ENCODE assay signal across 8 cellular contexts in genomic region chr17:81519284-81520020, GRCh38. TPM values are rescaled to one million over a fixed set of nuclear protein-coding genes. Genes with fewer than 3 reads are reported as not detected.
DNase-seq lines count a peak whose midpoint lies in the region; ATAC-seq, FAIRE-seq and TF ChIP-seq lines count a peak whose summit lies in the region.

No MANE protein-coding gene starts in this region.

- H3K27ac ChIP-seq in 22Rv1, result peak overlapping the region; percentile 93
- H3K27ac ChIP-seq in mammary epithelial cell (ENCODE audit: insufficient read depth, low read depth, low read length), result no peak overlapping the region
- H3K27ac ChIP-seq in HepG2 (ENCODE audit: extremely low read length, insufficient read depth, low read length), result no peak overlapping the region

- peak; percentile 46 for TF ChIP-seq RAD21 in HepG2 (CRISPR knock-in tag; IDR thresholded peaks at IDR 0.05)

- H3K4me2 ChIP-seq in mammary epithelial cell (ENCODE audit: insufficient read depth, low read depth, low read length), result peak overlapping the region; percentile 99
- peak overlapping the region; percentile 79 for H3K4me2 ChIP-seq in HepG2 (ENCODE audit: low read depth, low read length)

- H3K27me3 Mint-ChIP-seq in T-helper 2 cell treated with Interferon-gamma antibody and Interleukin-4, amounts not matched to agents 5 μg/mL and 100 μg/mL, for 36 hours (ENCODE audit: low read depth), result peaks cover 5% of the 10 kb centered on the region

- H3K79me2 ChIP-seq in mammary epithelial cell (ENCODE audit: insufficient read depth, low read length) (peaks cover 25% of the 10 kb centered on the region), HepG2 (ENCODE audit: insufficient read depth, low read length) (no peaks in the 10 kb centered on the region)

- in situ Hi-C loops in mammary epithelial cell (cut with MboI; ENCODE audit: low sequenced_read_pairs in 2 of 2), result no loop called here
- in situ Hi-C loops in HepG2 (cut with HindIII; ENCODE audit: extremely low pct_ligation_motif_present, low pct_unique_long_range_greater_than_20kb), result no loop called here

- intact Hi-C loops in mammary epithelial cell (cut with micrococcal nuclease) (loop anchor here (1.0 to 10.0 kb wide), 3 partner anchors 33 to 345 kb away; partner anchors contain the start of genes FAAP100 and P4HB), HepG2 (cut with micrococcal nuclease; ENCODE audit: unreplicated experiment) (loop anchor here (10.0 kb wide), 1 partner anchor 125 kb away; the partner anchor contains the start of gene BAHCC1)

- WGBS in mammary epithelial cell (ENCODE audit: low coverage, missing lambda C conversion rate), result 0% methylated on average over 16 of the region's 61 CpGs
- WGBS in HepG2 (ENCODE audit: low lambda C conversion rate), result 14% methylated on average over 16 of the region's 61 CpGs

- no peak for TF ChIP-seq EP300 in HepG2 (IDR thresholded peaks at IDR 0.05; ENCODE audit: low read depth in 2 of 2, low read length in 2 of 2)
- no peak for TF ChIP-seq EP300 in HepG2 (CRISPR knock-in tag; IDR thresholded peaks at IDR 0.05; ENCODE audit: borderline replicate concordance)

- TF ChIP-seq CTCF in 22Rv1 (IDR thresholded peaks at IDR 0.05) (peak; percentile 82), GM20000 (IDR thresholded peaks at IDR 0.05; ENCODE audit: extremely low read depth, missing control alignments) (peak; percentile 36), mammary epithelial cell (conservative IDR thresholded peaks at IDR 0.05 in 1 of 2, IDR thresholded peaks at IDR 0.05 in 1 of 2; ENCODE audit: extremely low read depth in 1 of 2, insufficient read depth in 1 of 2, low read depth in 1 of 2, low read length in 2 of 2) (peak; percentile 43 to 62), HepG2 (CRISPR knock-in tag; IDR thresholded peaks at IDR 0.05) (peak; percentile 66)

- H3K36me3 Mint-ChIP-seq in T-helper 2 cell treated with Interferon-gamma antibody and Interleukin-4, amounts not matched to agents 5 μg/mL and 100 μg/mL, for 36 hours (ENCODE audit: low read depth), result peaks cover 2% of the 10 kb centered on the region

- ATAC-seq in HepG2 (peak; percentile 47), HG02763 (IDR thresholded peaks at IDR 0.05; ENCODE audit: unreplicated experiment) (no peak)

- dilution Hi-C loops in mammary epithelial cell (cut with HindIII; ENCODE audit: low sequenced_read_pairs), result loop anchor here (5.0 to 25.0 kb wide), 4 partner anchors 62 to 507 kb away; partner anchors contain the start of genes PCYT2 and SIRT7

- H3K9ac ChIP-seq in mammary epithelial cell (ENCODE audit: insufficient read depth, low read length) (no peak overlapping the region), HepG2 (ENCODE audit: insufficient read depth, low read depth, low read length) (peak overlapping the region; percentile 50)

- H2AFZ ChIP-seq in mammary epithelial cell (ENCODE audit: low read depth, low read length) (peak overlapping the region; percentile 68), HepG2 (ENCODE audit: low read length) (no peak overlapping the region)

- peaks cover 46% of the 10 kb centered on the region for H3K4me1 ChIP-seq in mammary epithelial cell (ENCODE audit: insufficient read depth, low read length)
- peaks cover 52% of the 10 kb centered on the region for H3K4me1 ChIP-seq in HepG2 (ENCODE audit: insufficient read depth, low read length)

- peaks cover 1% of the 10 kb centered on the region for H4K20me1 ChIP-seq in mammary epithelial cell (ENCODE audit: insufficient read depth, low read length)
- H4K20me1 ChIP-seq in HepG2 (ENCODE audit: insufficient read depth, low read length), result no peaks in the 10 kb centered on the region

- no peaks in the 10 kb centered on the region for H3K9me3 Mint-ChIP-seq in T-helper 2 cell treated with Interferon-gamma antibody and Interleukin-4, amounts not matched to agents 5 μg/mL and 100 μg/mL, for 36 hours

- FAIRE-seq in HepG2 (lab: Jason Lieb, UNC), result no peak

- no peaks in the 10 kb centered on the region for H3K27me3 ChIP-seq in mammary epithelial cell (ENCODE audit: insufficient read depth, low read length)
- peaks cover 2 to 43% of the 10 kb centered on the region in 2 experiments; a peak in 4 of 5 replicates for H3K27me3 ChIP-seq in HepG2 (ENCODE audit: control insufficient read depth in 1 of 2, insufficient read depth in 2 of 2, low read length in 2 of 2)

- no peak overlapping the region for H3K27ac Mint-ChIP-seq in T-helper 2 cell treated with Interferon-gamma antibody and Interleukin-4, amounts not matched to agents 5 μg/mL and 100 μg/mL, for 36 hours

- H3K9me3 ChIP-seq in mammary epithelial cell (replicated peaks; ENCODE audit: insufficient read depth, low read length), result no peaks in the 10 kb centered on the region
- H3K9me3 ChIP-seq in HepG2 (ENCODE audit: low read length), result no peaks in the 10 kb centered on the region

- H3K4me1 Mint-ChIP-seq in T-helper 2 cell treated with Interferon-gamma antibody and Interleukin-4, amounts not matched to agents 5 μg/mL and 100 μg/mL, for 36 hours (ENCODE audit: low read depth), result peaks cover 21% of the 10 kb centered on the region

- no peak overlapping the region for H3K4me3 Mint-ChIP-seq in T-helper 2 cell treated with Interferon-gamma antibody and Interleukin-4, amounts not matched to agents 5 μg/mL and 100 μg/mL, for 36 hours

- POLR2A ChIA-PET in HepG2 (lab: Yijun Ruan, JAX), result interaction anchor here (0.6 to 2.2 kb wide), 5 partner anchors 9 to 280 kb away, joined by 3 to 16 read pairs (median 5); partner anchors contain the start of genes FAAP100, NDUFAF8 and TEPSIN

- H3K36me3 ChIP-seq in mammary epithelial cell (ENCODE audit: insufficient read depth, low read length) (no peaks in the 10 kb centered on the region), HepG2 (replicated peaks in 1 of 2; ENCODE audit: control insufficient read depth in 1 of 2, insufficient read depth in 2 of 2, low read length in 2 of 2) (no peaks in the 10 kb centered on the region)

- H3K4me3 ChIP-seq in mammary epithelial cell (replicated peaks in 1 of 3; ENCODE audit: insufficient read depth in 1 of 3, low read depth in 2 of 3, low read length in 3 of 3) (peak overlapping the region; percentile 23 to 48 (median 45)), HepG2 (replicated peaks in 1 of 3; ENCODE audit: insufficient read depth in 1 of 3, low read depth in 2 of 3, low read length in 3 of 3) (peak overlapping the region; percentile 35 to 75 (median 56))

- CTCF ChIA-PET in mammary epithelial cell (lab: Charles Lee; ENCODE audit: low non-redundant PET) (no interaction called here), HepG2 (lab: Yijun Ruan, JAX; ENCODE audit: low intra/inter-chr PET ratio, low total read pairs) (interaction anchor here (1.2 kb wide), 1 partner anchor 82 kb away, joined by 3 read pairs; no protein-coding TSS in a partner anchor)

- TF ChIP-seq POLR2A in HepG2 (IDR thresholded peaks at IDR 0.05; ENCODE audit: insufficient read depth in 1 of 2, low read depth in 2 of 2, low read length in 2 of 2), result no peak

- DNase-seq in GM20000 (ENCODE audit: low spot score) (peak; percentile 85), mammary epithelial cell (peak; percentile 40), HepG2 (ENCODE audit: low spot score) (no peak), mesenteric fat pad (ENCODE audit: low spot score) (no peak)
- DNase-seq in T-helper 2 cell treated with Interferon-gamma antibody and Interleukin-4, amounts not matched to agents 5 μg/mL and 100 μg/mL, for 36 hours (ENCODE audit: low spot score), result peak; percentile 69
- DNase-seq in stimulated activated CD8-positive, alpha-beta memory T cell treated with anti-CD3 and anti-CD28 coated beads, Interleukin-4, amount 100 ng/mL, for 48 hours, result peak; percentile 79

- BruUV-seq in mammary epithelial cell (replicated peaks; lab: Mats Ljungman, UMichigan), result no TSS peak
- no TSS peak for BruUV-seq in HepG2 (replicated peaks; lab: Mats Ljungman, UMichigan)

RNA-seq across cellular contexts. Expression of gene ACTG1, which starts 6.9 kb away (rescaled TPM):
- total RNA-seq in mammary epithelial cell (over 10,000 TPM in 1 of 2 donors, 1,000 to 10,000 TPM in 1; 3,950 to 24,255 TPM), HepG2 (2016; rRNA removed; fragmentation: Illumina TruSeq; extraction: Trizol) (973 and 1,028 TPM in 2 replicates), mesenteric fat pad (1,641 TPM)
- polyA plus RNA-seq in mammary epithelial cell (8,707 TPM), HepG2 (2011; rRNA removed) (1,138 and 1,217 TPM in 2 replicates)
- 4,992 TPM for polyA minus RNA-seq in mammary epithelial cell
- total RNA-seq in HepG2 (2016; cell fraction: cytosol; rRNA removed; fragmentation: Illumina TruSeq; extraction: Trizol; ENCODE audit: low read depth), result 361 and 399 TPM in 2 replicates
- total RNA-seq in HepG2 (2016; cell fraction: insoluble cytoplasmic fraction; rRNA removed; fragmentation: Illumina TruSeq; extraction: Trizol), result 848 and 989 TPM in 2 replicates
- 986 and 1,002 TPM in 2 replicates for total RNA-seq in HepG2 (2016; cell fraction: membrane; rRNA removed; fragmentation: Illumina TruSeq; extraction: Trizol)
- 479 and 519 TPM in 2 replicates for total RNA-seq in HepG2 (2016; cell fraction: nucleus; rRNA removed; fragmentation: Illumina TruSeq; extraction: Trizol)
- 2,631 and 2,697 TPM in 2 replicates for polyA plus RNA-seq in HepG2 (2011; cell fraction: cytosol; rRNA removed)
- 3,693 and 3,967 TPM in 2 replicates for polyA plus RNA-seq in HepG2 (2011; cell fraction: nucleus; rRNA removed)
- polyA plus RNA-seq in HepG2 (2012), result 1,881 and 2,139 TPM in 2 replicates
- 598 and 619 TPM in 2 replicates for polyA plus RNA-seq in HepG2 (2016; cell fraction: cytosol; fragmentation: Illumina TruSeq; extraction: Trizol; ENCODE audit: low read depth)
- 1,358 and 1,713 TPM in 2 replicates for polyA plus RNA-seq in HepG2 (2016; cell fraction: insoluble cytoplasmic fraction; fragmentation: Illumina TruSeq; extraction: Trizol; ENCODE audit: low read depth)
- 1,224 and 1,364 TPM in 2 replicates for polyA plus RNA-seq in HepG2 (2016; cell fraction: membrane; fragmentation: Illumina TruSeq; extraction: Trizol; ENCODE audit: low read depth)
- 1,038 and 1,070 TPM in 2 replicates for polyA plus RNA-seq in HepG2 (2016; cell fraction: nucleus; fragmentation: Illumina TruSeq; extraction: Trizol; ENCODE audit: insufficient read depth, low read depth)
- polyA minus RNA-seq in HepG2 (2011; rRNA and poly(A)+ RNA removed; ENCODE audit: low replicate concordance), result 750 and 1,581 TPM in 2 replicates
- polyA minus RNA-seq in HepG2 (2011; cell fraction: cytosol; rRNA and poly(A)+ RNA removed), result 1,072 and 1,192 TPM in 2 replicates
- 609 and 760 TPM in 2 replicates for polyA minus RNA-seq in HepG2 (2011; cell fraction: nucleus; rRNA and poly(A)+ RNA removed)

RNA-seq across cellular contexts. Expression of gene FSCN2, which starts 8.7 kb away (rescaled TPM):
- total RNA-seq in mammary epithelial cell (under 1 TPM; 0.47 to 0.83 TPM), HepG2 (2016; rRNA removed; fragmentation: Illumina TruSeq; extraction: Trizol) (not detected in 2 replicates), mesenteric fat pad (0.39 TPM)
- polyA plus RNA-seq in mammary epithelial cell (0.03 TPM), HepG2 (2011; rRNA removed) (0.09 and 0.31 TPM in 2 replicates)
- polyA minus RNA-seq in mammary epithelial cell, result not detected
- total RNA-seq in HepG2 (2016; cell fraction: cytosol; rRNA removed; fragmentation: Illumina TruSeq; extraction: Trizol; ENCODE audit: low read depth), result not detected in 2 replicates
- not detected in 2 replicates for total RNA-seq in HepG2 (2016; cell fraction: insoluble cytoplasmic fraction; rRNA removed; fragmentation: Illumina TruSeq; extraction: Trizol)
- total RNA-seq in HepG2 (2016; cell fraction: membrane; rRNA removed; fragmentation: Illumina TruSeq; extraction: Trizol), result not detected in 2 replicates
- total RNA-seq in HepG2 (2016; cell fraction: nucleus; rRNA removed; fragmentation: Illumina TruSeq; extraction: Trizol), result not detected in 2 replicates
- 0.17 TPM in 2 replicates for polyA plus RNA-seq in HepG2 (2011; cell fraction: cytosol; rRNA removed)
- 2.2 and 2.8 TPM in 2 replicates for polyA plus RNA-seq in HepG2 (2011; cell fraction: nucleus; rRNA removed)
- 0.11 and 0.17 TPM in 2 replicates for polyA plus RNA-seq in HepG2 (2012)
- polyA plus RNA-seq in HepG2 (2016; cell fraction: cytosol; fragmentation: Illumina TruSeq; extraction: Trizol; ENCODE audit: low read depth), result not detected in 2 replicates
- not detected in 2 replicates for polyA plus RNA-seq in HepG2 (2016; cell fraction: insoluble cytoplasmic fraction; fragmentation: Illumina TruSeq; extraction: Trizol; ENCODE audit: low read depth)
- not detected in 2 replicates for polyA plus RNA-seq in HepG2 (2016; cell fraction: membrane; fragmentation: Illumina TruSeq; extraction: Trizol; ENCODE audit: low read depth)
- polyA plus RNA-seq in HepG2 (2016; cell fraction: nucleus; fragmentation: Illumina TruSeq; extraction: Trizol; ENCODE audit: insufficient read depth, low read depth), result not detected in 2 replicates
- polyA minus RNA-seq in HepG2 (2011; rRNA and poly(A)+ RNA removed; ENCODE audit: low replicate concordance), result 1.5 and 1.9 TPM in 2 replicates
- polyA minus RNA-seq in HepG2 (2011; cell fraction: cytosol; rRNA and poly(A)+ RNA removed), result not detected in 2 replicates
- 0.75 and 0.77 TPM in 2 replicates for polyA minus RNA-seq in HepG2 (2011; cell fraction: nucleus; rRNA and poly(A)+ RNA removed)

RNA-seq across cellular contexts. Expression of gene FAAP100, which starts 32.7 kb away (rescaled TPM):
- total RNA-seq in mammary epithelial cell, result 10 to 100 TPM; 23.5 to 26.6 TPM
- polyA plus RNA-seq in mammary epithelial cell, result 14.6 TPM
- 37.0 TPM for polyA minus RNA-seq in mammary epithelial cell
- 13.9 and 20.8 TPM in 2 replicates for total RNA-seq in HepG2 (2016; rRNA removed; fragmentation: Illumina TruSeq; extraction: Trizol)
- 10.4 and 11.2 TPM in 2 replicates for total RNA-seq in HepG2 (2016; cell fraction: cytosol; rRNA removed; fragmentation: Illumina TruSeq; extraction: Trizol; ENCODE audit: low read depth)
- 11.4 and 20.4 TPM in 2 replicates for total RNA-seq in HepG2 (2016; cell fraction: insoluble cytoplasmic fraction; rRNA removed; fragmentation: Illumina TruSeq; extraction: Trizol)
- 23.6 and 25.4 TPM in 2 replicates for total RNA-seq in HepG2 (2016; cell fraction: membrane; rRNA removed; fragmentation: Illumina TruSeq; extraction: Trizol)
- total RNA-seq in HepG2 (2016; cell fraction: nucleus; rRNA removed; fragmentation: Illumina TruSeq; extraction: Trizol), result 19.0 and 22.7 TPM in 2 replicates
- 7.6 and 11.1 TPM in 2 replicates for polyA plus RNA-seq in HepG2 (2011; rRNA removed)
- 6.5 and 11.8 TPM in 2 replicates for polyA plus RNA-seq in HepG2 (2011; cell fraction: cytosol; rRNA removed)
- 37.4 and 38.6 TPM in 2 replicates for polyA plus RNA-seq in HepG2 (2011; cell fraction: nucleus; rRNA removed)
- 9.3 and 10.7 TPM in 2 replicates for polyA plus RNA-seq in HepG2 (2012)
- 6.1 and 6.4 TPM in 2 replicates for polyA plus RNA-seq in HepG2 (2016; cell fraction: cytosol; fragmentation: Illumina TruSeq; extraction: Trizol; ENCODE audit: low read depth)
- polyA plus RNA-seq in HepG2 (2016; cell fraction: insoluble cytoplasmic fraction; fragmentation: Illumina TruSeq; extraction: Trizol; ENCODE audit: low read depth), result 13.7 and 17.1 TPM in 2 replicates
- polyA plus RNA-seq in HepG2 (2016; cell fraction: membrane; fragmentation: Illumina TruSeq; extraction: Trizol; ENCODE audit: low read depth), result 14.4 and 16.7 TPM in 2 replicates
- 43.7 and 45.9 TPM in 2 replicates for polyA plus RNA-seq in HepG2 (2016; cell fraction: nucleus; fragmentation: Illumina TruSeq; extraction: Trizol; ENCODE audit: insufficient read depth, low read depth)
- polyA minus RNA-seq in HepG2 (2011; rRNA and poly(A)+ RNA removed; ENCODE audit: low replicate concordance), result 13.6 and 27.9 TPM in 2 replicates
- polyA minus RNA-seq in HepG2 (2011; cell fraction: cytosol; rRNA and poly(A)+ RNA removed), result 7.7 and 8.2 TPM in 2 replicates
- 22.8 and 26.2 TPM in 2 replicates for polyA minus RNA-seq in HepG2 (2011; cell fraction: nucleus; rRNA and poly(A)+ RNA removed)
- total RNA-seq in mesenteric fat pad, result 25.5 TPM

Comparison
In these comparisons a context has a peak if more than half of its experiments do, and no peak if none do; other contexts are left out.
1. DNase-seq: peak in GM20000 (single experiment), T-helper 2 cell treated with Interferon-gamma antibody and Interleukin-4, amounts not matched to agents 5 μg/mL and 100 μg/mL, for 36 hours (single experiment), mammary epithelial cell (single experiment) and stimulated activated CD8-positive, alpha-beta memory T cell treated with anti-CD3 and anti-CD28 coated beads, Interleukin-4, amount 100 ng/mL, for 48 hours (single experiment); none in HepG2 (single experiment) and mesenteric fat pad (single experiment).
2. Peak in every context shown above with its lines, with median percentiles within 50 percentile points of each other: CTCF ChIP-seq.